ENCODE assay signal across 1 cellular context in genomic region chr17:50325906-50326305, GRCh38.
TF ChIP-seq lines count a peak whose summit lies in the region.

No MANE protein-coding gene starts in this region.

TF ChIP-seq in H1, 55 proteins besides CTCF, POLR2A, EP300 and RAD21:
- TF ChIP-seq CBX8 (IDR thresholded peaks at IDR 0.05; ENCODE audit: borderline replicate concordance, low read depth, low read length) (no peak), CHD2 (IDR thresholded peaks at IDR 0.05; ENCODE audit: low read length) (no peak), NANOG (IDR thresholded peaks at IDR 0.05; ENCODE audit: insufficient read depth, low read depth, low read length, poor library complexity, severe bottlenecking) (no peak), KDM5A (IDR thresholded peaks at IDR 0.05; ENCODE audit: low read length) (no peak), TAF1 (IDR thresholded peaks at IDR 0.05; ENCODE audit: low read depth, low read length) (no peak), GTF2F1 (IDR thresholded peaks at IDR 0.05; ENCODE audit: borderline replicate concordance, low read depth, low read length) (no peak), KDM1A (IDR thresholded peaks at IDR 0.05; ENCODE audit: borderline replicate concordance, low read length) (no peak), HDAC6 (IDR thresholded peaks at IDR 0.05; ENCODE audit: low read depth, low read length) (no peak), HDAC2 (IDR thresholded peaks at IDR 0.05; ENCODE audit: borderline replicate concordance in 1 of 2, low read depth in 2 of 2, low read length in 2 of 2) (no peak), JUN (IDR thresholded peaks at IDR 0.05; ENCODE audit: low read depth, low read length) (no peak), YY1 (IDR thresholded peaks at IDR 0.05; ENCODE audit: low read depth, low read length) (no peak), TBP (IDR thresholded peaks at IDR 0.05; ENCODE audit: low read depth, low read length) (no peak), CTBP2 (IDR thresholded peaks at IDR 0.05; ENCODE audit: borderline replicate concordance, insufficient read depth, insufficient read length, low read length) (no peak), SP1 (IDR thresholded peaks at IDR 0.05; ENCODE audit: low read depth, low read length) (no peak), SIN3A (conservative IDR thresholded peaks at IDR 0.05 in 1 of 2, IDR thresholded peaks at IDR 0.05 in 1 of 2; ENCODE audit: low read depth in 1 of 2, low read length in 2 of 2) (no peak), PHF8 (conservative IDR thresholded peaks at IDR 0.05; ENCODE audit: low read depth, low read length) (no peak), SP4 (IDR thresholded peaks at IDR 0.05; ENCODE audit: low read length) (no peak), BCL11A (IDR thresholded peaks at IDR 0.05; ENCODE audit: low read depth in 2 of 2, low read length in 2 of 2) (no peak)
